26 cellular contexts compared by ENCODE assay signal in genomic region chr4:6336166-6336565, GRCh38.
"Had no signal": no experiment of that assay in that cellular context is flagged by ENCODE, and none has a peak within 500 bp of the region (broad histone marks: within the 10 kb centered on the region; RNA-seq: fewer than 3 reads in every experiment).

No MANE protein-coding gene starts in this region.

- H3K36me3 ChIP-seq: heart left ventricle, left ventricle myocardium inferior, right atrium auricular region, right lobe of liver, tibial nerve, uterus had no signal

- H3K27ac Mint-ChIP-seq: immature natural killer cell; memory B cell; naive thymus-derived CD4-positive, alpha-beta T cell; natural killer cell treated with Interleukin-12 subunit alpha and Interleukin-12 subunit beta and Interleukin-15 and Interleukin-18, amount 100 ng/mL, for 72 hours; progenitor cell of endocrine pancreas; stimulated activated naive B cell treated with anti-CD40 and anti-IgM and Interleukin-4, amounts not matched to agents 10 μg/mL and 1 μg/mL and 100 μg/mL, for 72 hours; stimulated activated naive CD8-positive, alpha-beta T cell treated with anti-CD3 and anti-CD28 coated beads, Interleukin-15, Interleukin-2, amounts not matched to agents 100 ng/mL and 50 ng/mL, for 24 hours; type B pancreatic cell had no signal

- H3K36me3 Mint-ChIP-seq: immature natural killer cell; memory B cell; naive thymus-derived CD4-positive, alpha-beta T cell; natural killer cell treated with Interleukin-12 subunit alpha and Interleukin-12 subunit beta and Interleukin-15 and Interleukin-18, amount 100 ng/mL, for 72 hours; stimulated activated naive B cell treated with anti-CD40 and anti-IgM and Interleukin-4, amounts not matched to agents 10 μg/mL and 1 μg/mL and 100 μg/mL, for 72 hours; type B pancreatic cell had no signal

- DNase-seq: hypothalamus; immature natural killer cell; left ventricle myocardium inferior; midbrain; mucosa of descending colon; naive thymus-derived CD4-positive, alpha-beta T cell; nucleus accumbens; stimulated activated CD4-positive, alpha-beta T cell treated with anti-CD3 and anti-CD28 coated beads, Interleukin-12 subunit alpha, Interleukin-12 subunit beta, amount 100 ng/mL, for 4 hours; stimulated activated CD4-positive, alpha-beta T cell treated with anti-CD3 and anti-CD28 coated beads, Interleukin-15, amount 100 ng/mL, for 24 hours; stimulated activated CD4-positive, alpha-beta T cell treated with anti-CD3 and anti-CD28 coated beads, Interleukin-2, amount 100 ng/mL, for 24 hours; stimulated activated CD4-positive, alpha-beta T cell treated with anti-CD3 and anti-CD28 coated beads, Interleukin-4, amount 100 ng/mL, for 1 hour; stimulated activated naive B cell treated with anti-CD40 and anti-IgM and Interleukin-4, amounts not matched to agents 10 μg/mL and 1 μg/mL and 100 μg/mL, for 72 hours; substantia nigra; uterus had no signal

- H3K9me3 ChIP-seq: mucosa of descending colon, right atrium auricular region, right lobe of liver, uterus had no signal

- H3K4me3 ChIP-seq: heart left ventricle, left ventricle myocardium inferior, mucosa of descending colon, right atrium auricular region, right lobe of liver, smooth muscle cell, tibial nerve, uterus had no signal

- H2AFZ ChIP-seq: parathyroid adenoma had no signal

- H3K9ac ChIP-seq: parathyroid adenoma had no signal

- H3K4me3 Mint-ChIP-seq: immature natural killer cell; memory B cell; naive thymus-derived CD4-positive, alpha-beta T cell; natural killer cell treated with Interleukin-12 subunit alpha and Interleukin-12 subunit beta and Interleukin-15 and Interleukin-18, amount 100 ng/mL, for 72 hours; stimulated activated naive B cell treated with anti-CD40 and anti-IgM and Interleukin-4, amounts not matched to agents 10 μg/mL and 1 μg/mL and 100 μg/mL, for 72 hours; stimulated activated naive CD8-positive, alpha-beta T cell treated with anti-CD3 and anti-CD28 coated beads, Interleukin-15, Interleukin-2, amounts not matched to agents 100 ng/mL and 50 ng/mL, for 24 hours; type B pancreatic cell had no signal

- H3K79me2 ChIP-seq: parathyroid adenoma had no signal

- H3K4me2 ChIP-seq: smooth muscle cell had no signal

- FAIRE-seq: islet of Langerhans had no signal

- ATAC-seq: heart left ventricle; mucosa of descending colon; naive thymus-derived CD4-positive, alpha-beta T cell; natural killer cell treated with Interleukin-12 subunit alpha and Interleukin-12 subunit beta and Interleukin-15 and Interleukin-18, amount 100 ng/mL, for 72 hours; right lobe of liver; stimulated activated naive B cell treated with anti-CD40 and anti-IgM and Interleukin-4, amounts not matched to agents 10 μg/mL and 1 μg/mL and 100 μg/mL, for 72 hours had no signal

- H3K4me1 ChIP-seq: heart left ventricle, left ventricle myocardium inferior, parathyroid adenoma, right atrium auricular region, right lobe of liver, uterus had no signal

- H3K9me3 Mint-ChIP-seq: memory B cell; natural killer cell treated with Interleukin-12 subunit alpha and Interleukin-12 subunit beta and Interleukin-15 and Interleukin-18, amount 100 ng/mL, for 72 hours; stimulated activated naive CD8-positive, alpha-beta T cell treated with anti-CD3 and anti-CD28 coated beads, Interleukin-15, Interleukin-2, amounts not matched to agents 100 ng/mL and 50 ng/mL, for 24 hours; type B pancreatic cell had no signal

- H3K27ac ChIP-seq: heart left ventricle, left ventricle myocardium inferior, parathyroid adenoma, right atrium auricular region, right lobe of liver, tibial nerve, uterus had no signal

- H3K27me3 ChIP-seq: right atrium auricular region, right lobe of liver, uterus had no signal
